In the genomic region with DNA sequence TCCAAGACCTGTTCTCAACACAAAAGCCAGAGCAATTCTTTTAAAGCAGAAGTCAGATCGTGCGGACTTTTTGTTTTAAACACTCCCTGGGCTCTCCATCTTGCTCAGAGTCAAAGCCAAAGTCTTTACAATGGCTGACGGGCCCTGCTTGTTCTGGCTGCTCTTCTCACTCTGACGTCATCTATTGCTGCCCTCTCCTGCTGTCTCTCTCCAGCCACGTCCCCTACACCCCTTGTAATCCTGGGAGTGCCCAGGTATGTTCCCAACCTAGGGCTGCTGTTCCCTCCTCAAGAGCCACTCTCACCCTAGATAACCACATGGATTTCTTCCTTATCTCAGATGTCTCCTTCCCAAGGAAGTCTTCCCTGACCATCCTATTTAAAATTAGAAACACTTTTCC, we compare ENCODE assay signal across 22 cellular contexts. TPM values are rescaled to one million over a fixed set of nuclear protein-coding genes. Genes with fewer than 3 reads are reported as not detected.
"Had no signal": no experiment of that assay in that cellular context is flagged by ENCODE, and none has a peak within 500 bp of the region (broad histone marks: within the 10 kb centered on the region; RNA-seq: fewer than 3 reads in every experiment).

No MANE protein-coding gene starts in this region.

- ATAC-seq: activated CD8-positive, alpha-beta T cell treated with anti-CD3 and anti-CD28 coated beads for 36 hours; PC-3 had no signal

- H3K36me3 ChIP-seq: brain microvascular endothelial cell, Peyer's patch, SJSA1 had no signal

- H3K4me3 ChIP-seq: Peyer's patch, SJSA1 had no signal

- H3K4me2 ChIP-seq: SK-N-SH had no signal

- H3K9ac ChIP-seq: SK-N-SH had no signal

- H3K27ac ChIP-seq: brain microvascular endothelial cell, Peyer's patch, SJSA1 had no signal

- H3K27me3 ChIP-seq: brain microvascular endothelial cell, Peyer's patch, SJSA1 had no signal

- H3K4me1 ChIP-seq: Peyer's patch, SJSA1 had no signal

- H3K9me3 ChIP-seq: Peyer's patch, SJSA1, SK-N-SH had no signal

- DNase-seq: activated CD4-positive, alpha-beta T cell treated with anti-CD3 and anti-CD28 coated beads, Interleukin-2, amount 10 ng/mL, durations not matched to agents 24 days and 14 days; activated CD4-positive, alpha-beta T cell treated with anti-CD3 and anti-CD28 coated beads, Interleukin-2, amount 50 U/mL, for 4 hours; activated CD8-positive, alpha-beta T cell treated with anti-CD3 and anti-CD28 coated beads for 36 hours; activated gamma-delta T cell; activated naive CD4-positive, alpha-beta T cell treated with Interleukin-2 at 50 U/mL for 16 hours; activated naive CD8-positive, alpha-beta T cell treated with anti-CD3 and anti-CD28 coated beads, Interleukin-2, amount 10 ng/mL, durations not matched to agents 7 days and 5 days; activated T-cell treated with anti-CD3 and anti-CD28 coated beads, Interleukin-2, amount 50 U/mL, for 24 hours; brain microvascular endothelial cell; NCI-H1092 treated with DMSO at 0.1 percent for 48 hours; NCI-H1417; NCI-H146; NCI-H187; NCI-H2029 treated with DMSO at 0.1 percent for 48 hours; NCI-H345; NCI-H524 treated with DMSO at 0.1 percent for 48 hours; PC-3; Peyer's patch; RPMI8226; SHP77 treated with DMSO at 0.1 percent for 48 hours; SK-N-SH had no signal

RNA-seq across cellular contexts. Expression of a gene that starts 22.6 kb away (rescaled TPM):
- total RNA-seq: NCI-H460 had no signal
